ENCODE assay signal across 27 cellular contexts in genomic region chr12:1466481-1467260, GRCh38.
"Had no signal": no experiment of that assay in that cellular context is flagged by ENCODE, and none has a peak within 500 bp of the region (broad histone marks: within the 10 kb centered on the region; RNA-seq: fewer than 3 reads in every experiment).

No MANE protein-coding gene starts in this region.

- DNase-seq: activated CD4-positive, alpha-beta memory T cell treated with anti-CD3 and anti-CD28 coated beads for 36 hours; activated CD4-positive, alpha-beta T cell treated with anti-CD3 and anti-CD28 coated beads, Interleukin-2, amount 10 ng/mL, durations not matched to agents 7 days and 5 days; activated CD4-positive, CD25-positive, alpha-beta regulatory T cell; activated CD8-positive, alpha-beta memory T cell treated with anti-CD3 and anti-CD28 coated beads for 24 hours; activated gamma-delta T cell; activated naive CD4-positive, alpha-beta T cell treated with anti-CD3 and anti-CD28 coated beads for 36 hours; activated T-cell treated with anti-CD3 and anti-CD28 coated beads, Interleukin-2, amount 50 U/mL, for 4 hours; brain microvascular endothelial cell; MG63; MV-4-11; NCI-H1092 treated with DMSO at 0.1 percent for 48 hours; NCI-H1417 treated with DMSO at 0.1 percent for 48 hours; NCI-H1694; NCI-H2029; NCI-H2107; NCI-H526; NCI-H82; RPMI8226; T-cell; T-helper 2 cell; T1000 had no signal

- H3K9ac ChIP-seq: KMS-11 had no signal

- H3K4me3 Mint-ChIP-seq: activated CD4-positive, alpha-beta memory T cell treated with anti-CD3 and anti-CD28 coated beads for 36 hours; activated CD4-positive, alpha-beta T cell treated with anti-CD3 and anti-CD28 coated beads, Interleukin-2, amount 10 ng/mL, durations not matched to agents 7 days and 5 days; activated naive CD4-positive, alpha-beta T cell treated with anti-CD3 and anti-CD28 coated beads for 36 hours; activated naive CD8-positive, alpha-beta T cell; activated T-cell treated with anti-CD3 and anti-CD28 coated beads, Interleukin-2, amount 50 U/mL, for 4 hours; activated T-helper 17 cell treated with anti-CD3 and anti-CD28 coated beads, Interleukin-2, amount 50 U/mL, for 72 hours; T-cell had no signal

- H3K27ac Mint-ChIP-seq: activated CD4-positive, alpha-beta memory T cell treated with anti-CD3 and anti-CD28 coated beads for 36 hours; activated CD4-positive, alpha-beta T cell treated with anti-CD3 and anti-CD28 coated beads, Interleukin-2, amount 10 ng/mL, durations not matched to agents 7 days and 5 days; activated naive CD4-positive, alpha-beta T cell treated with anti-CD3 and anti-CD28 coated beads for 36 hours; activated naive CD8-positive, alpha-beta T cell; activated T-helper 17 cell treated with anti-CD3 and anti-CD28 coated beads, Interleukin-2, amount 50 U/mL, for 72 hours; T-cell had no signal

- H3K27me3 Mint-ChIP-seq: activated CD4-positive, alpha-beta memory T cell treated with anti-CD3 and anti-CD28 coated beads for 36 hours; activated CD4-positive, alpha-beta T cell treated with anti-CD3 and anti-CD28 coated beads, Interleukin-2, amount 10 ng/mL, durations not matched to agents 7 days and 5 days; activated naive CD8-positive, alpha-beta T cell; activated T-helper 17 cell treated with anti-CD3 and anti-CD28 coated beads, Interleukin-2, amount 50 U/mL, for 72 hours; T-cell had no signal

- ATAC-seq: activated T-cell treated with anti-CD3 and anti-CD28 coated beads, Interleukin-2, amount 50 U/mL, for 4 hours; activated T-helper 17 cell treated with anti-CD3 and anti-CD28 coated beads, Interleukin-2, amount 50 U/mL, for 72 hours; Right ventricle myocardium inferior; T-cell had no signal

- H3K4me1 Mint-ChIP-seq: activated CD4-positive, alpha-beta T cell treated with anti-CD3 and anti-CD28 coated beads, Interleukin-2, amount 10 ng/mL, durations not matched to agents 7 days and 5 days; activated T-helper 17 cell treated with anti-CD3 and anti-CD28 coated beads, Interleukin-2, amount 50 U/mL, for 72 hours had no signal

- H3K36me3 ChIP-seq: brain microvascular endothelial cell, cardiac muscle cell had no signal

- H3K4me2 ChIP-seq: KMS-11 had no signal

- H3K4me3 ChIP-seq: cardiac muscle cell, MG63, SK-N-MC had no signal

- H3K27ac ChIP-seq: brain microvascular endothelial cell, cardiac muscle cell, KMS-11, SK-N-MC had no signal

- H3K9me3 ChIP-seq: MG63 had no signal

- H3K9me3 Mint-ChIP-seq: activated CD4-positive, alpha-beta memory T cell treated with anti-CD3 and anti-CD28 coated beads for 36 hours; activated CD4-positive, alpha-beta T cell treated with anti-CD3 and anti-CD28 coated beads, Interleukin-2, amount 10 ng/mL, durations not matched to agents 7 days and 5 days; activated naive CD4-positive, alpha-beta T cell treated with anti-CD3 and anti-CD28 coated beads for 36 hours; activated T-cell treated with anti-CD3 and anti-CD28 coated beads, Interleukin-2, amount 50 U/mL, for 4 hours; activated T-helper 17 cell treated with anti-CD3 and anti-CD28 coated beads, Interleukin-2, amount 50 U/mL, for 72 hours; T-cell had no signal

- H3K27me3 ChIP-seq: brain microvascular endothelial cell, cardiac muscle cell, MG63 had no signal
